Comparison of ENCODE assay signal across 1 cellular context in the genomic region with DNA sequence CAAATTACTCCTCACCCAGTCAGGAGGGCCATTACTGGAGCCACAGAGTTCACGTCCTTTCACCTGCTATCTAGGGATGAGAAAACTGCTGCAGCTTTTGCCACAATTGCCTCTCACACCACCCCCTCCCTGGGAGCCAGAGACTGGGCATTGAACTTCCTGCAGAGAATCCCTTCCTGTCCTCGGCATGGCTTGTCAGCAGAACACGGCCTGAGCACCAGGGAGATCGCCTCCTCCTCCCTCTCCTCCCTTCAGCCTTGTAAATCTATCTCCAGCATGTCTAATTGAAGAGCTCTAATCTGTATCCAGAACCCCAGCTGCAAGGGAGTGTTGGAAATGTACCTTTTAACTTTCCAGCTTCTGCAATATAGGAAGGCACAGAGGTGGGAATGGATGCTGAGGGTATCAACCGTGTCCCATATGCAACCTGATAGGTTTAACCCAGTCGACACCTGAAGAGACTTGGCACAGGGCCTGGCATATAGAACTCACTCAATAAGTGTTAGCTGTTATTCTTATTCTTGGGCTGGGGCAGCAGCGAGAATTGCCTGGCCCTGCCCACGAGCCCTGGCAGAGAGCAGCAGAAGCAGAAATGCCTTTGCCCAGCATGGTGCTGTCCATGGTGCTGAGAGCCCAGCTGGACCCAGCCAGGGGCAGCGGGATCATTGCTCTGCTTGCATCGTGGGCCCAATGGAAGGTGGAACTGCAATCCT.
TF ChIP-seq lines count a peak whose summit lies in the region.

No MANE protein-coding gene starts in this region.

TF ChIP-seq in HepG2, 621 proteins besides CTCF, POLR2A, EP300 and RAD21 (continued from another document and continues in another):
- TF ChIP-seq, protein P1, sequence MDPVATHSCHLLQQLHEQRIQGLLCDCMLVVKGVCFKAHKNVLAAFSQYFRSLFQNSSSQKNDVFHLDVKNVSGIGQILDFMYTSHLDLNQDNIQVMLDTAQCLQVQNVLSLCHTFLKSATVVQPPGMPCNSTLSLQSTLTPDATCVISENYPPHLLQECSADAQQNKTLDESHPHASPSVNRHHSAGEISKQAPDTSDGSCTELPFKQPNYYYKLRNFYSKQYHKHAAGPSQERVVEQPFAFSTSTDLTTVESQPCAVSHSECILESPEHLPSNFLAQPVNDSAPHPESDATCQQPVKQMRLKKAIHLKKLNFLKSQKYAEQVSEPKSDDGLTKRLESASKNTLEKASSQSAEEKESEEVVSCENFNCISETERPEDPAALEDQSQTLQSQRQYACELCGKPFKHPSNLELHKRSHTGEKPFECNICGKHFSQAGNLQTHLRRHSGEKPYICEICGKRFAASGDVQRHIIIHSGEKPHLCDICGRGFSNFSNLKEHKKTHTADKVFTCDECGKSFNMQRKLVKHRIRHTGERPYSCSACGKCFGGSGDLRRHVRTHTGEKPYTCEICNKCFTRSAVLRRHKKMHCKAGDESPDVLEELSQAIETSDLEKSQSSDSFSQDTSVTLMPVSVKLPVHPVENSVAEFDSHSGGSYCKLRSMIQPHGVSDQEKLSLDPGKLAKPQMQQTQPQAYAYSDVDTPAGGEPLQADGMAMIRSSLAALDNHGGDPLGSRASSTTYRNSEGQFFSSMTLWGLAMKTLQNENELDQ (CRISPR knock-in tag; IDR thresholded peaks at IDR 0.05; ENCODE audit: borderline replicate concordance), result peak; percentile 84; the same call in 1 of the 2 replicates
- TF ChIP-seq ZFP36L1 (CRISPR knock-in tag; IDR thresholded peaks at IDR 0.05) (no peak), ZNF878 (CRISPR knock-in tag; IDR thresholded peaks at IDR 0.05) (no peak), SIX4 (CRISPR knock-in tag; IDR thresholded peaks at IDR 0.05) (peak; percentile 89), MYC (CRISPR knock-in tag; IDR thresholded peaks at IDR 0.05; ENCODE audit: borderline replicate concordance) (peak; percentile 48; the same call in 1 of the 2 replicates), ZFAT (CRISPR knock-in tag; conservative IDR thresholded peaks at IDR 0.05) (no peak), KDM2A (CRISPR knock-in tag; IDR thresholded peaks at IDR 0.05; ENCODE audit: borderline replicate concordance, low read depth) (peak; percentile 70; the same call in 1 of the 2 replicates), MTA3 (CRISPR knock-in tag; IDR thresholded peaks at IDR 0.05) (0 out of 2 replicates have a peak, but pooled peaks have one; percentile 66), GZF1 (CRISPR knock-in tag; IDR thresholded peaks at IDR 0.05) (0 out of 2 replicates have a peak, but pooled peaks have one; percentile 34), PPARG (CRISPR knock-in tag; conservative IDR thresholded peaks at IDR 0.05) (peak; percentile 66), GATA4 (IDR thresholded peaks at IDR 0.05; ENCODE audit: borderline replicate concordance, low read depth) (no peak), MED13 (CRISPR knock-in tag; IDR thresholded peaks at IDR 0.05) (0 out of 2 replicates have a peak, but pooled peaks have one; percentile 43), SAP130 (CRISPR knock-in tag; IDR thresholded peaks at IDR 0.05; ENCODE audit: low read depth) (peak; percentile 74), MBD4 (IDR thresholded peaks at IDR 0.05; ENCODE audit: borderline replicate concordance, low read length) (no peak), GPN1 (CRISPR knock-in tag; IDR thresholded peaks at IDR 0.05; ENCODE audit: borderline replicate concordance) (peak; percentile 83; the same call in 1 of the 2 replicates), MAFK (conservative IDR thresholded peaks at IDR 0.05 in 1 of 2, IDR thresholded peaks at IDR 0.05 in 1 of 2; ENCODE audit: low read length in 2 of 2) (no peak), ZNF850 (CRISPR knock-in tag; conservative IDR thresholded peaks at IDR 0.05) (no peak), FOXA1 (IDR thresholded peaks at IDR 0.05) (no peak), FOXA1 (CRISPR knock-in tag; IDR thresholded peaks at IDR 0.05) (no peak), FOSL2 (CRISPR knock-in tag; IDR thresholded peaks at IDR 0.05) (peak; percentile 71), ZFP90 (CRISPR knock-in tag; IDR thresholded peaks at IDR 0.05; ENCODE audit: borderline replicate concordance) (no peak), MXD4 (CRISPR knock-in tag; IDR thresholded peaks at IDR 0.05) (peak; percentile 71; the same call in 1 of the 2 replicates), MIER3 (CRISPR knock-in tag; IDR thresholded peaks at IDR 0.05; ENCODE audit: borderline replicate concordance) (peak; percentile 64; the same call in 1 of the 2 replicates), ZNF577 (CRISPR knock-in tag; IDR thresholded peaks at IDR 0.05; ENCODE audit: borderline replicate concordance, low read depth) (no peak), TBX2 (CRISPR knock-in tag; IDR thresholded peaks at IDR 0.05; ENCODE audit: borderline replicate concordance) (no peak), ZNF557 (CRISPR knock-in tag; IDR thresholded peaks at IDR 0.05) (peak; percentile 94), HOXA9 (CRISPR knock-in tag; IDR thresholded peaks at IDR 0.05; ENCODE audit: borderline replicate concordance) (no peak; the same call in 1 of the 2 replicates)
- TF ChIP-seq, protein P2, sequence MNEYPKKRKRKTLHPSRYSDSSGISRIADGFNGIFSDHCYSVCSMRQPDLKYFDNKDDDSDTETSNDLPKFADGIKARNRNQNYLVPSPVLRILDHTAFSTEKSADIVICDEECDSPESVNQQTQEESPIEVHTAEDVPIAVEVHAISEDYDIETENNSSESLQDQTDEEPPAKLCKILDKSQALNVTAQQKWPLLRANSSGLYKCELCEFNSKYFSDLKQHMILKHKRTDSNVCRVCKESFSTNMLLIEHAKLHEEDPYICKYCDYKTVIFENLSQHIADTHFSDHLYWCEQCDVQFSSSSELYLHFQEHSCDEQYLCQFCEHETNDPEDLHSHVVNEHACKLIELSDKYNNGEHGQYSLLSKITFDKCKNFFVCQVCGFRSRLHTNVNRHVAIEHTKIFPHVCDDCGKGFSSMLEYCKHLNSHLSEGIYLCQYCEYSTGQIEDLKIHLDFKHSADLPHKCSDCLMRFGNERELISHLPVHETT (CRISPR knock-in tag; conservative IDR thresholded peaks at IDR 0.05), result no peak; the same call in 1 of the 2 replicates
- TF ChIP-seq, protein P3, sequence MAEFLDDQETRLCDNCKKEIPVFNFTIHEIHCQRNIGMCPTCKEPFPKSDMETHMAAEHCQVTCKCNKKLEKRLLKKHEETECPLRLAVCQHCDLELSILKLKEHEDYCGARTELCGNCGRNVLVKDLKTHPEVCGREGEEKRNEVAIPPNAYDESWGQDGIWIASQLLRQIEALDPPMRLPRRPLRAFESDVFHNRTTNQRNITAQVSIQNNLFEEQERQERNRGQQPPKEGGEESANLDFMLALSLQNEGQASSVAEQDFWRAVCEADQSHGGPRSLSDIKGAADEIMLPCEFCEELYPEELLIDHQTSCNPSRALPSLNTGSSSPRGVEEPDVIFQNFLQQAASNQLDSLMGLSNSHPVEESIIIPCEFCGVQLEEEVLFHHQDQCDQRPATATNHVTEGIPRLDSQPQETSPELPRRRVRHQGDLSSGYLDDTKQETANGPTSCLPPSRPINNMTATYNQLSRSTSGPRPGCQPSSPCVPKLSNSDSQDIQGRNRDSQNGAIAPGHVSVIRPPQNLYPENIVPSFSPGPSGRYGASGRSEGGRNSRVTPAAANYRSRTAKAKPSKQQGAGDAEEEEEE (CRISPR knock-in tag; IDR thresholded peaks at IDR 0.05; ENCODE audit: borderline replicate concordance), result no peak
- TF ChIP-seq, protein P4, sequence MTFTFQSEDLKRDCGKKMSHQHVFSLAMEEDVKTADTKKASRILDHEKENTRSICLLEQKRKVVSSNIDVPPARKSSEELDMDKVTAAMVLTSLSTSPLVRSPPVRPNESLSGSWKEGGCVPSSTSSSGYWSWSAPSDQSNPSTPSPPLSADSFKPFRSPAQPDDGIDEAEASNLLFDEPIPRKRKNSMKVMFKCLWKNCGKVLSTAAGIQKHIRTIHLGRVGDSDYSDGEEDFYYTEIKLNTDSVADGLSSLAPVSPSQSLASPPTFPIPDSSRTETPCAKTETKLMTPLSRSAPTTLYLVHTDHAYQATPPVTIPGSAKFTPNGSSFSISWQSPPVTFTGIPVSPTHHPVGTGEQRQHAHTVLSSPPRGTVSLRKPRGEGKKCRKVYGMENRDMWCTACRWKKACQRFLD (CRISPR knock-in tag; IDR thresholded peaks at IDR 0.05; ENCODE audit: borderline replicate concordance), result no peak
- TF ChIP-seq, protein P5, sequence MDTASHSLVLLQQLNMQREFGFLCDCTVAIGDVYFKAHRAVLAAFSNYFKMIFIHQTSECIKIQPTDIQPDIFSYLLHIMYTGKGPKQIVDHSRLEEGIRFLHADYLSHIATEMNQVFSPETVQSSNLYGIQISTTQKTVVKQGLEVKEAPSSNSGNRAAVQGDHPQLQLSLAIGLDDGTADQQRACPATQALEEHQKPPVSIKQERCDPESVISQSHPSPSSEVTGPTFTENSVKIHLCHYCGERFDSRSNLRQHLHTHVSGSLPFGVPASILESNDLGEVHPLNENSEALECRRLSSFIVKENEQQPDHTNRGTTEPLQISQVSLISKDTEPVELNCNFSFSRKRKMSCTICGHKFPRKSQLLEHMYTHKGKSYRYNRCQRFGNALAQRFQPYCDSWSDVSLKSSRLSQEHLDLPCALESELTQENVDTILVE (CRISPR knock-in tag; IDR thresholded peaks at IDR 0.05), result peak; percentile 84
- TF ChIP-seq, protein P6, sequence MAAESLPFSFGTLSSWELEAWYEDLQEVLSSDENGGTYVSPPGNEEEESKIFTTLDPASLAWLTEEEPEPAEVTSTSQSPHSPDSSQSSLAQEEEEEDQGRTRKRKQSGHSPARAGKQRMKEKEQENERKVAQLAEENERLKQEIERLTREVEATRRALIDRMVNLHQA (CRISPR knock-in tag; IDR thresholded peaks at IDR 0.05), result no peak
- TF ChIP-seq, protein P7, sequence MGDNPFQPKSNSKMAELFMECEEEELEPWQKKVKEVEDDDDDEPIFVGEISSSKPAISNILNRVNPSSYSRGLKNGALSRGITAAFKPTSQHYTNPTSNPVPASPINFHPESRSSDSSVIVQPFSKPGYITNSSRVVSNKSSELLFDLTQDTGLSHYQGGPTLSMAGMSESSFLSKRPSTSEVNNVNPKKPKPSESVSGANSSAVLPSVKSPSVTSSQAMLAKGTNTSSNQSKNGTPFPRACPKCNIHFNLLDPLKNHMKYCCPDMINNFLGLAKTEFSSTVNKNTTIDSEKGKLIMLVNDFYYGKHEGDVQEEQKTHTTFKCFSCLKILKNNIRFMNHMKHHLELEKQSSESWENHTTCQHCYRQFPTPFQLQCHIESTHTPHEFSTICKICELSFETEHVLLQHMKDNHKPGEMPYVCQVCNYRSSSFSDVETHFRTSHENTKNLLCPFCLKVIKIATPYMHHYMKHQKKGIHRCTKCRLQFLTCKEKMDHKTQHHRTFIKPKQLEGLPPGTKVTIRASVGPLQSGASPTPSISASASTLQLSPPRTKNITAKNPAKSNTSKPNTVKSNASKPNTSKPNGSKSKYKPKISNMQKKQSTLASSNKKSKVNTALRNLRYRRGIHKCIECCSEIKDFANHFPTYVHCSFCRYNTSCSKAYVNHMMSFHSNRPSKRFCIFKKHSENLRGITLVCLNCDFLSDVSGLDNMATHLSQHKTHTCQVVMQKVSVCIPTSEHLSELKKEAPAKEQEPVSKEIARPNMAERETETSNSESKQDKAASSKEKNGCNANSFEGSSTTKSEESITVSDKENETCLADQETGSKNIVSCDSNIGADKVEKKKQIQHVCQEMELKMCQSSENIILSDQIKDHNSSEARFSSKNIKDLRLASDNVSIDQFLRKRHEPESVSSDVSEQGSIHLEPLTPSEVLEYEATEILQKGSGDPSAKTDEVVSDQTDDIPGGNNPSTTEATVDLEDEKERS (CRISPR knock-in tag; IDR thresholded peaks at IDR 0.05), result no peak; the same call in 1 of the 2 replicates
- TF ChIP-seq, protein P8, sequence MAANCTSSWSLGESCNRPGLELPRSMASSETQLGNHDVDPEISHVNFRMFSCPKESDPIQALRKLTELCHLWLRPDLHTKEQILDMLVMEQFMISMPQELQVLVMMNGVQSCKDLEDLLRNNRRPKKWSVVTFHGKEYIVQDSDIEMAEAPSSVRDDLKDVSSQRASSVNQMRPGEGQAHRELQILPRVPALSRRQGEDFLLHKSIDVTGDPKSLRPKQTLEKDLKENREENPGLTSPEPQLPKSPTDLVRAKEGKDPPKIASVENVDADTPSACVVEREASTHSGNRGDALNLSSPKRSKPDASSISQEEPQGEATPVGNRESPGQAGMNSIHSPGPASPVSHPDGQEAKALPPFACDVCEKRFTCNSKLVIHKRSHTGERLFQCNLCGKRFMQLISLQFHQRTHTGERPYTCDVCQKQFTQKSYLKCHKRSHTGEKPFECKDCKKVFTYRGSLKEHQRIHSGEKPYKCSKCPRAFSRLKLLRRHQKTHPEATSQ (CRISPR knock-in tag; IDR thresholded peaks at IDR 0.05; ENCODE audit: borderline replicate concordance), result peak; percentile 45; the same call in 1 of the 2 replicates
- TF ChIP-seq, protein P9, sequence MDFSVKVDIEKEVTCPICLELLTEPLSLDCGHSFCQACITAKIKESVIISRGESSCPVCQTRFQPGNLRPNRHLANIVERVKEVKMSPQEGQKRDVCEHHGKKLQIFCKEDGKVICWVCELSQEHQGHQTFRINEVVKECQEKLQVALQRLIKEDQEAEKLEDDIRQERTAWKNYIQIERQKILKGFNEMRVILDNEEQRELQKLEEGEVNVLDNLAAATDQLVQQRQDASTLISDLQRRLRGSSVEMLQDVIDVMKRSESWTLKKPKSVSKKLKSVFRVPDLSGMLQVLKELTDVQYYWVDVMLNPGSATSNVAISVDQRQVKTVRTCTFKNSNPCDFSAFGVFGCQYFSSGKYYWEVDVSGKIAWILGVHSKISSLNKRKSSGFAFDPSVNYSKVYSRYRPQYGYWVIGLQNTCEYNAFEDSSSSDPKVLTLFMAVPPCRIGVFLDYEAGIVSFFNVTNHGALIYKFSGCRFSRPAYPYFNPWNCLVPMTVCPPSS (IDR thresholded peaks at IDR 0.05), result no peak
- TF ChIP-seq, protein P10, sequence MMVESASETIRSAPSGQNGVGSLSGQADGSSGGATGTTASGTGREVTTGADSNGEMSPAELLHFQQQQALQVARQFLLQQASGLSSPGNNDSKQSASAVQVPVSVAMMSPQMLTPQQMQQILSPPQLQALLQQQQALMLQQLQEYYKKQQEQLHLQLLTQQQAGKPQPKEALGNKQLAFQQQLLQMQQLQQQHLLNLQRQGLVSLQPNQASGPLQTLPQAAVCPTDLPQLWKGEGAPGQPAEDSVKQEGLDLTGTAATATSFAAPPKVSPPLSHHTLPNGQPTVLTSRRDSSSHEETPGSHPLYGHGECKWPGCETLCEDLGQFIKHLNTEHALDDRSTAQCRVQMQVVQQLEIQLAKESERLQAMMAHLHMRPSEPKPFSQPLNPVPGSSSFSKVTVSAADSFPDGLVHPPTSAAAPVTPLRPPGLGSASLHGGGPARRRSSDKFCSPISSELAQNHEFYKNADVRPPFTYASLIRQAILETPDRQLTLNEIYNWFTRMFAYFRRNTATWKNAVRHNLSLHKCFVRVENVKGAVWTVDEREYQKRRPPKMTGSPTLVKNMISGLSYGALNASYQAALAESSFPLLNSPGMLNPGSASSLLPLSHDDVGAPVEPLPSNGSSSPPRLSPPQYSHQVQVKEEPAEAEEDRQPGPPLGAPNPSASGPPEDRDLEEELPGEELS (CRISPR knock-in tag; IDR thresholded peaks at IDR 0.05), result peak; percentile 19; the same call in 1 of the 2 replicates
- TF ChIP-seq, protein P11, sequence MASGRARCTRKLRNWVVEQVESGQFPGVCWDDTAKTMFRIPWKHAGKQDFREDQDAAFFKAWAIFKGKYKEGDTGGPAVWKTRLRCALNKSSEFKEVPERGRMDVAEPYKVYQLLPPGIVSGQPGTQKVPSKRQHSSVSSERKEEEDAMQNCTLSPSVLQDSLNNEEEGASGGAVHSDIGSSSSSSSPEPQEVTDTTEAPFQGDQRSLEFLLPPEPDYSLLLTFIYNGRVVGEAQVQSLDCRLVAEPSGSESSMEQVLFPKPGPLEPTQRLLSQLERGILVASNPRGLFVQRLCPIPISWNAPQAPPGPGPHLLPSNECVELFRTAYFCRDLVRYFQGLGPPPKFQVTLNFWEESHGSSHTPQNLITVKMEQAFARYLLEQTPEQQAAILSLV (CRISPR knock-in tag; IDR thresholded peaks at IDR 0.05; ENCODE audit: borderline replicate concordance), result peak; percentile 83; the same call in 1 of the 2 replicates
- TF ChIP-seq, protein P12, sequence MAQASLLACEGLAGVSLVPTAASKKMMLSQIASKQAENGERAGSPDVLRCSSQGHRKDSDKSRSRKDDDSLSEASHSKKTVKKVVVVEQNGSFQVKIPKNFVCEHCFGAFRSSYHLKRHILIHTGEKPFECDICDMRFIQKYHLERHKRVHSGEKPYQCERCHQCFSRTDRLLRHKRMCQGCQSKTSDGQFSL (CRISPR knock-in tag; IDR thresholded peaks at IDR 0.05), result no peak
